In genomic region chr17:50181155-50181554, GRCh38 we compare ENCODE assay signal across 17 cellular contexts. TPM values are rescaled to one million over a fixed set of nuclear protein-coding genes. Genes with fewer than 3 reads are reported as not detected.
A peak's percentile ranks its signal among the peaks of the same experiment; 100 is the strongest.
DNase-seq lines count a peak whose midpoint lies in the region; FAIRE-seq and TF ChIP-seq lines count a peak whose summit lies in the region.
"Had no signal": no experiment of that assay in that cellular context is flagged by ENCODE, and none has a peak within 500 bp of the region (broad histone marks: within the 10 kb centered on the region; RNA-seq: fewer than 3 reads in every experiment).

No MANE protein-coding gene starts in this region.

- H3K4me3 ChIP-seq in brain microvascular endothelial cell (ENCODE audit: low read depth, low read length) (no peak overlapping the region), suprapubic skin (no peak overlapping the region), MG63 (no peak overlapping the region)
- H3K4me3 ChIP-seq: colonic mucosa had no signal

- H3K27ac ChIP-seq in brain microvascular endothelial cell (peak overlapping the region; percentile 49), suprapubic skin (peak overlapping the region; percentile 15)
- H3K27ac ChIP-seq: colonic mucosa had no signal

- peaks cover 69% of the 10 kb centered on the region for H3K4me1 ChIP-seq in suprapubic skin

- H3K27me3 ChIP-seq in brain microvascular endothelial cell (replicated peaks) (no peaks in the 10 kb centered on the region), suprapubic skin (no peaks in the 10 kb centered on the region), MG63 (no peaks in the 10 kb centered on the region)
- H3K27me3 ChIP-seq: colonic mucosa had no signal

- DNase-seq in HTR-8/SVneo (ENCODE audit: insufficient read length, low spot score): no peak
- DNase-seq in brain microvascular endothelial cell: no peak
- peak; percentile 66 for DNase-seq in midbrain (lab: John Stamatoyannopoulos, UW)
- no peak for DNase-seq in suprapubic skin (ENCODE audit: low spot score in 2 of 2)
- no peak for DNase-seq in SKM-1 (lab: John Stamatoyannopoulos, UW; ENCODE audit: unreplicated experiment)
- DNase-seq in MG63: no peak
- no peak for DNase-seq in NOMO-1 (lab: John Stamatoyannopoulos, UW; ENCODE audit: unreplicated experiment in 2 of 2)
- DNase-seq: activated CD4-positive, alpha-beta T cell treated with anti-CD3 and anti-CD28 coated beads for 36 hours; activated naive CD8-positive, alpha-beta T cell treated with anti-CD3 and anti-CD28 coated beads, Interleukin-2, amount 10 ng/mL, durations not matched to agents 7 days and 5 days; colonic mucosa; DND-41; glutamatergic neuron; kidney glomerular epithelial cell; NCI-H774; retina; stimulated activated CD4-positive, alpha-beta T cell treated with anti-CD3 and anti-CD28 coated beads, Interleukin-4, amount 100 ng/mL, for 24 hours had no signal

- no peaks in the 10 kb centered on the region for H3K9me3 ChIP-seq in suprapubic skin
- H3K9me3 ChIP-seq in MG63: no peaks in the 10 kb centered on the region
- H3K9me3 ChIP-seq: colonic mucosa had no signal

- TF ChIP-seq POLR2A in suprapubic skin (IDR thresholded peaks at IDR 0.05): no peak

- in situ Hi-C loops in brain microvascular endothelial cell (cut with HindIII; ENCODE audit: low pct_ligation_motif_present, low sequenced_read_pairs): no loop called here

- TF ChIP-seq EP300 in suprapubic skin (IDR thresholded peaks at IDR 0.05): no peak

- no peak for TF ChIP-seq CTCF in brain microvascular endothelial cell (IDR thresholded peaks at IDR 0.05; ENCODE audit: low read depth, low read length, missing control alignments)
- TF ChIP-seq CTCF in suprapubic skin (IDR thresholded peaks at IDR 0.05): no peak

- peak; percentile 74 for FAIRE-seq in HTR-8/SVneo (lab: Jason Lieb, UNC)

- 77% methylated on average over 13 of the region's 13 CpGs for WGBS in suprapubic skin

- H3K36me3 ChIP-seq in brain microvascular endothelial cell (replicated peaks) (peaks cover 39% of the 10 kb centered on the region), suprapubic skin (peaks cover 5% of the 10 kb centered on the region), MG63 (peaks cover 35% of the 10 kb centered on the region)
- H3K36me3 ChIP-seq: colonic mucosa had no signal

RNA-seq across cellular contexts. Expression of gene SGCA, which starts 15.3 kb away (rescaled TPM):
- 1 to 10 TPM; 2.1 to 5.8 (median 4.0) TPM for total RNA-seq in suprapubic skin
- 1.1 TPM in 1 of 2 replicates, not detected in the other for total RNA-seq in MG63 (2014; rRNA removed; shearing (Covaris generic); ENCODE audit: low replicate concordance)
- total RNA-seq: activated naive CD8-positive, alpha-beta T cell treated with anti-CD3 and anti-CD28 coated beads, Interleukin-2, amount 10 ng/mL, durations not matched to agents 7 days and 5 days; T-helper 2 cell treated with Interferon-gamma antibody and Interleukin-4, amounts not matched to agents 100 ng/mL and 5 ng/mL, for 36 hours had no signal

RNA-seq across cellular contexts. Expression of gene COL1A1, which starts 20.3 kb away (rescaled TPM):
- 10 to 100 TPM; 19.2 to 56.8 (median 33.1) TPM for total RNA-seq in suprapubic skin
- 261 and 431 TPM in 2 replicates for total RNA-seq in MG63 (2014; rRNA removed; shearing (Covaris generic); ENCODE audit: low replicate concordance)

RNA-seq across cellular contexts. Expression of gene PPP1R9B, which starts 30.7 kb away (rescaled TPM):
- total RNA-seq in suprapubic skin: 10 to 100 TPM; 21.5 to 26.2 (median 23.7) TPM
- 56.1 and 68.2 TPM in 2 replicates for total RNA-seq in MG63 (2014; rRNA removed; shearing (Covaris generic); ENCODE audit: low replicate concordance)

RNA-seq across cellular contexts. Expression of gene SAMD14, which starts 51.2 kb away (rescaled TPM):
- under 1 TPM in 1 of 4 donors, not detected in 3; 0.68 TPM for total RNA-seq in suprapubic skin
- not detected in 2 replicates for total RNA-seq in MG63 (2014; rRNA removed; shearing (Covaris generic); ENCODE audit: low replicate concordance)
